ENCODE assay signal across 2 cellular contexts in genomic region chr11:70715636-70716035, GRCh38.
TF ChIP-seq lines count a peak whose summit lies in the region.

No MANE protein-coding gene starts in this region.

TF ChIP-seq in SK-N-SH, 30 proteins besides CTCF, POLR2A, EP300 and RAD21 (continued from another document):
- TF ChIP-seq REST (IDR thresholded peaks at IDR 0.05; ENCODE audit: low read depth, low read length) = no peak
- TF ChIP-seq SMC3 (IDR thresholded peaks at IDR 0.05; ENCODE audit: low read depth, low read length) = no peak
- no peak for TF ChIP-seq SIN3A (IDR thresholded peaks at IDR 0.05; ENCODE audit: borderline replicate concordance, low read depth, low read length)
- no peak for TF ChIP-seq USF2 (IDR thresholded peaks at IDR 0.05; ENCODE audit: borderline replicate concordance, low read depth, low read length)
- TF ChIP-seq MAX (IDR thresholded peaks at IDR 0.05; ENCODE audit: low read depth) = no peak
- no peak for TF ChIP-seq RFX5 (IDR thresholded peaks at IDR 0.05; ENCODE audit: low read length)
- TF ChIP-seq TAF1 (IDR thresholded peaks at IDR 0.05; ENCODE audit: borderline replicate concordance, low read depth, low read length) = no peak
- no peak for TF ChIP-seq EZH2phosphoT487 (IDR thresholded peaks at IDR 0.05; ENCODE audit: borderline replicate concordance, low read depth)
- TF ChIP-seq FOSL2 (IDR thresholded peaks at IDR 0.05; ENCODE audit: borderline replicate concordance, low read depth) = no peak
- TF ChIP-seq CHD2 (IDR thresholded peaks at IDR 0.05; ENCODE audit: low read length, partially characterized antibody) = no peak
- no peak for TF ChIP-seq ZBTB33 (IDR thresholded peaks at IDR 0.05; ENCODE audit: borderline replicate concordance, low read depth)
TF ChIP-seq in SK-N-SH: peak in this region for 0.

TF ChIP-seq in SK-N-SH treated with all-trans-retinoic acid at 6 μM for 48 hours, 23 proteins besides CTCF, POLR2A, EP300 and RAD21 (continued from another document):
- no peak for TF ChIP-seq TSHZ2 (CRISPR knock-in tag; IDR thresholded peaks at IDR 0.05)
- TF ChIP-seq PPARA (CRISPR knock-in tag; IDR thresholded peaks at IDR 0.05; ENCODE audit: borderline replicate concordance) = no peak
- TF ChIP-seq CREB5 (CRISPR knock-in tag; IDR thresholded peaks at IDR 0.05; ENCODE audit: low read depth) = no peak
- no peak for TF ChIP-seq TCF4 (CRISPR knock-in tag; IDR thresholded peaks at IDR 0.05; ENCODE audit: borderline replicate concordance)
- no peak for TF ChIP-seq ARNTL (CRISPR knock-in tag; IDR thresholded peaks at IDR 0.05; ENCODE audit: borderline replicate concordance, low read depth)
- no peak for TF ChIP-seq BACH2 (CRISPR knock-in tag; IDR thresholded peaks at IDR 0.05; ENCODE audit: borderline replicate concordance)
- no peak for TF ChIP-seq PATZ1 (CRISPR knock-in tag; IDR thresholded peaks at IDR 0.05; ENCODE audit: borderline replicate concordance)
- no peak for TF ChIP-seq CSDC2 (CRISPR knock-in tag; IDR thresholded peaks at IDR 0.05)
- TF ChIP-seq TOX (CRISPR knock-in tag; IDR thresholded peaks at IDR 0.05; ENCODE audit: borderline replicate concordance) = no peak
- TF ChIP-seq ZFP3 (CRISPR knock-in tag; IDR thresholded peaks at IDR 0.05) = no peak
- no peak for TF ChIP-seq ISL1 (CRISPR knock-in tag; IDR thresholded peaks at IDR 0.05)
- no peak for TF ChIP-seq ZNF70 (CRISPR knock-in tag; IDR thresholded peaks at IDR 0.05)
- TF ChIP-seq GLIS3 (CRISPR knock-in tag; IDR thresholded peaks at IDR 0.05) = no peak
